In genomic region chr5:118937393-118938061, GRCh38 we compare ENCODE assay signal across 14 cellular contexts. TPM values are rescaled to one million over a fixed set of nuclear protein-coding genes. Genes with fewer than 3 reads are reported as not detected.
DNase-seq lines count a peak whose midpoint lies in the region; ATAC-seq and TF ChIP-seq lines count a peak whose summit lies in the region.
"Had no signal": no experiment of that assay in that cellular context is flagged by ENCODE, and none has a peak within 500 bp of the region (broad histone marks: within the 10 kb centered on the region; RNA-seq: fewer than 3 reads in every experiment).

No MANE protein-coding gene starts in this region.

- H3K4me1 Mint-ChIP-seq in activated CD8-positive, alpha-beta T cell treated with anti-CD3 and anti-CD28 coated beads for 36 hours (ENCODE audit: low read depth): no peaks in the 10 kb centered on the region
- no peaks in the 10 kb centered on the region for H3K4me1 Mint-ChIP-seq in activated CD8-positive, alpha-beta T cell treated with anti-CD3 and anti-CD28 coated beads, Interleukin-2, amount 10 ng/mL, durations not matched to agents 7 days and 5 days (ENCODE audit: low read depth)
- H3K4me1 Mint-ChIP-seq: activated CD4-positive, alpha-beta T cell treated with anti-CD3 and anti-CD28 coated beads for 36 hours had no signal

- CTCF ChIA-PET in activated CD8-positive, alpha-beta T cell treated with anti-CD3 and anti-CD28 coated beads for 36 hours (lab: Charles Lee): no interaction called here
- CTCF ChIA-PET in activated CD8-positive, alpha-beta T cell treated with anti-CD3 and anti-CD28 coated beads, Interleukin-2, amount 10 ng/mL, durations not matched to agents 7 days and 5 days (lab: Charles Lee): no interaction called here

- H3K9me3 Mint-ChIP-seq in activated CD8-positive, alpha-beta T cell treated with anti-CD3 and anti-CD28 coated beads for 36 hours: no peaks in the 10 kb centered on the region
- H3K9me3 Mint-ChIP-seq in activated CD8-positive, alpha-beta T cell treated with anti-CD3 and anti-CD28 coated beads, Interleukin-2, amount 10 ng/mL, durations not matched to agents 7 days and 5 days (ENCODE audit: insufficient read depth): no peaks in the 10 kb centered on the region

- intact Hi-C loops in activated CD8-positive, alpha-beta T cell treated with anti-CD3 and anti-CD28 coated beads for 36 hours (cut with micrococcal nuclease): no loop called here

- no peaks in the 10 kb centered on the region for H3K27me3 Mint-ChIP-seq in activated CD8-positive, alpha-beta T cell treated with anti-CD3 and anti-CD28 coated beads for 36 hours
- no peaks in the 10 kb centered on the region for H3K27me3 Mint-ChIP-seq in activated CD8-positive, alpha-beta T cell treated with anti-CD3 and anti-CD28 coated beads, Interleukin-2, amount 10 ng/mL, durations not matched to agents 7 days and 5 days (ENCODE audit: low read depth)
- H3K27me3 Mint-ChIP-seq: activated CD4-positive, alpha-beta T cell treated with anti-CD3 and anti-CD28 coated beads for 36 hours had no signal

- no peak for TF ChIP-seq CTCF in activated CD8-positive, alpha-beta T cell treated with anti-CD3 and anti-CD28 coated beads for 36 hours (IDR thresholded peaks at IDR 0.05)
- no peak for TF ChIP-seq CTCF in astrocyte of the cerebellum (IDR thresholded peaks at IDR 0.05; ENCODE audit: low read depth, low read length, missing control alignments)
- TF ChIP-seq CTCF in WERI-Rb-1 (IDR thresholded peaks at IDR 0.05; ENCODE audit: low read depth, low read length): no peak

- peak; percentile 39 for ATAC-seq in activated CD8-positive, alpha-beta T cell treated with anti-CD3 and anti-CD28 coated beads for 36 hours
- no peak for ATAC-seq in activated CD8-positive, alpha-beta T cell treated with anti-CD3 and anti-CD28 coated beads, Interleukin-2, amount 10 ng/mL, durations not matched to agents 7 days and 5 days
- peak; percentile 57 for ATAC-seq in HG03025 (IDR thresholded peaks at IDR 0.05; ENCODE audit: low FRiP score, unreplicated experiment)
- ATAC-seq in stimulated activated naive CD8-positive, alpha-beta T cell treated with anti-CD3 and anti-CD28 coated beads, Interleukin-15, Interleukin-2, amounts not matched to agents 100 U/mL and 50 U/mL, for 24 hours: peak; percentile 61
- ATAC-seq: activated CD4-positive, alpha-beta T cell treated with anti-CD3 and anti-CD28 coated beads for 36 hours had no signal

- no peak overlapping the region for H3K4me3 Mint-ChIP-seq in activated CD8-positive, alpha-beta T cell treated with anti-CD3 and anti-CD28 coated beads for 36 hours
- no peak overlapping the region for H3K4me3 Mint-ChIP-seq in activated CD8-positive, alpha-beta T cell treated with anti-CD3 and anti-CD28 coated beads, Interleukin-2, amount 10 ng/mL, durations not matched to agents 7 days and 5 days
- H3K4me3 Mint-ChIP-seq: activated CD4-positive, alpha-beta T cell treated with anti-CD3 and anti-CD28 coated beads for 36 hours had no signal

- no peaks in the 10 kb centered on the region for H3K9me3 ChIP-seq in WERI-Rb-1 (ENCODE audit: severe bottlenecking)

- no peak overlapping the region for H3K27ac Mint-ChIP-seq in activated CD8-positive, alpha-beta T cell treated with anti-CD3 and anti-CD28 coated beads for 36 hours
- H3K27ac Mint-ChIP-seq in activated CD8-positive, alpha-beta T cell treated with anti-CD3 and anti-CD28 coated beads, Interleukin-2, amount 10 ng/mL, durations not matched to agents 7 days and 5 days: no peak overlapping the region
- H3K27ac Mint-ChIP-seq: activated CD4-positive, alpha-beta T cell treated with anti-CD3 and anti-CD28 coated beads for 36 hours had no signal

- H3K4me3 ChIP-seq in astrocyte of the cerebellum (ENCODE audit: low read depth, low read length): no peak overlapping the region
- no peak overlapping the region for H3K4me3 ChIP-seq in WERI-Rb-1 (ENCODE audit: low read depth, low read length)
- H3K4me3 ChIP-seq: smooth muscle cell had no signal

- no peaks in the 10 kb centered on the region for H3K27me3 ChIP-seq in WERI-Rb-1 (ENCODE audit: insufficient read depth, low read depth, severe bottlenecking)

- no peaks in the 10 kb centered on the region for H3K36me3 Mint-ChIP-seq in activated CD8-positive, alpha-beta T cell treated with anti-CD3 and anti-CD28 coated beads for 36 hours (ENCODE audit: low read depth)
- no peaks in the 10 kb centered on the region for H3K36me3 Mint-ChIP-seq in activated CD8-positive, alpha-beta T cell treated with anti-CD3 and anti-CD28 coated beads, Interleukin-2, amount 10 ng/mL, durations not matched to agents 7 days and 5 days (ENCODE audit: low read depth)

- DNase-seq in activated CD8-positive, alpha-beta T cell treated with anti-CD3 and anti-CD28 coated beads for 36 hours: no peak
- DNase-seq in activated CD8-positive, alpha-beta T cell treated with anti-CD3 and anti-CD28 coated beads, Interleukin-2, amount 10 ng/mL, durations not matched to agents 7 days and 5 days: no peak
- peak; percentile 3 for DNase-seq in astrocyte of the cerebellum (ENCODE audit: low read depth)
- DNase-seq in stimulated activated naive CD8-positive, alpha-beta T cell treated with anti-CD3 and anti-CD28 coated beads, Interleukin-15, Interleukin-2, amounts not matched to agents 100 U/mL and 50 U/mL, for 24 hours: no peak
- DNase-seq in NCI-H2227 treated with DMSO at 0.1 percent for 48 hours (lab: John Stamatoyannopoulos, UW): no peak
- DNase-seq in NCI-H524 treated with DMSO at 0.1 percent for 48 hours (lab: John Stamatoyannopoulos, UW): no peak
- no peak for DNase-seq in WERI-Rb-1
- DNase-seq: activated CD4-positive, alpha-beta T cell treated with anti-CD3 and anti-CD28 coated beads for 36 hours; COR-L47; hippocampal formation; NCI-H1694 treated with DMSO at 0.1 percent for 48 hours; trophoblast cell had no signal

- in situ Hi-C loops in astrocyte of the cerebellum (cut with HindIII; ENCODE audit: low sequenced_read_pairs): no loop called here

- no peaks in the 10 kb centered on the region for H3K36me3 ChIP-seq in WERI-Rb-1

- POLR2A ChIA-PET in activated CD8-positive, alpha-beta T cell treated with anti-CD3 and anti-CD28 coated beads for 36 hours (lab: Charles Lee): no interaction called here
- POLR2A ChIA-PET in activated CD8-positive, alpha-beta T cell treated with anti-CD3 and anti-CD28 coated beads, Interleukin-2, amount 10 ng/mL, durations not matched to agents 7 days and 5 days (lab: Charles Lee): no interaction called here

- no peak overlapping the region for H3K27ac ChIP-seq in WERI-Rb-1

RNA-seq across cellular contexts. Expression of gene DTWD2, which starts 50.8 kb away (rescaled TPM):
- total RNA-seq in activated CD8-positive, alpha-beta T cell treated with anti-CD3 and anti-CD28 coated beads for 36 hours: 1 to 10 TPM; 5.4 to 6.7 TPM
- 1 to 10 TPM; 2.6 to 3.3 TPM for total RNA-seq in activated CD8-positive, alpha-beta T cell treated with anti-CD3 and anti-CD28 coated beads, Interleukin-2, amount 10 ng/mL, durations not matched to agents 7 days and 5 days
